In the genomic region with DNA sequence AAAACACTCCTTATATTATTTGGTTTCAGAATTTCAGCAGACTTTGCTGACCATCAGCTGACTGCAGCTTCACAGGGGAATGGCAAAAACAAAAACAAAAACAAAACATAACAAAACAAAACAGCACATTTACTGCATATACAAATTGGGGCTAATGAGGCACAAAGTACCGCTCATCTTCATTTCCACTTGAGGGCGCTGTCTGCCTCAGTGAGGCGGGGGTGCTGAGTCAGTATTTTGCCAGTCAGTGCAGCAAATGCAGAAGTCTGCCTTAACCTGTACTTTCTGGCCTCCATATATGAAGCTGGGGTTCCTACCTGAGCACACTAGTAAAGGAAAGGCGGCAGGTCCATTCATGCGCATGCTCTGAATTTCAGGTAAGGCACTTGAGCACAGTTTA, we compare ENCODE assay signal across 8 cellular contexts. TPM values are rescaled to one million over a fixed set of nuclear protein-coding genes. Genes with fewer than 3 reads are reported as not detected.
DNase-seq lines count a peak whose midpoint lies in the region; ATAC-seq, FAIRE-seq and TF ChIP-seq lines count a peak whose summit lies in the region.

No MANE protein-coding gene starts in this region.

- peak; percentile 45 for DNase-seq in NCI-H226
- DNase-seq in activated T-cell treated with anti-CD3 and anti-CD28 coated beads, Interleukin-2, amount 50 U/mL, for 24 hours: peak; percentile 55
- no peak for DNase-seq in kidney
- DNase-seq in NCI-H2107 (lab: John Stamatoyannopoulos, UW): no peak

- no peak overlapping the region for H3K27ac Mint-ChIP-seq in activated T-cell treated with anti-CD3 and anti-CD28 coated beads, Interleukin-2, amount 50 U/mL, for 24 hours

- FAIRE-seq in kidney (lab: Jason Lieb, UNC): no peak

- no peaks in the 10 kb centered on the region for H3K36me3 Mint-ChIP-seq in activated T-cell treated with anti-CD3 and anti-CD28 coated beads, Interleukin-2, amount 50 U/mL, for 24 hours (ENCODE audit: low read depth)

- intact Hi-C loops in kidney (cut with DNase I): no loop called here

- no peaks in the 10 kb centered on the region for H3K27me3 Mint-ChIP-seq in activated T-cell treated with anti-CD3 and anti-CD28 coated beads, Interleukin-2, amount 50 U/mL, for 24 hours

- TF ChIP-seq CTCF in C4-2B (conservative IDR thresholded peaks at IDR 0.05): peak; percentile 23
- TF ChIP-seq CTCF in kidney (IDR thresholded peaks at IDR 0.05; ENCODE audit: borderline replicate concordance, extremely low read depth, insufficient read depth): peak; percentile 28

- no peaks in the 10 kb centered on the region for H3K9me3 ChIP-seq in kidney (ENCODE audit: control insufficient read depth in 1 of 2, low read length in 2 of 2)

- no peak overlapping the region for H3K9ac ChIP-seq in kidney (ENCODE audit: low read length in 2 of 2)

- H3K4me3 Mint-ChIP-seq in activated T-cell treated with anti-CD3 and anti-CD28 coated beads, Interleukin-2, amount 50 U/mL, for 24 hours: no peak overlapping the region

- peaks cover 0 to 2% of the 10 kb centered on the region in 2 donors for H3K4me1 ChIP-seq in kidney (ENCODE audit: control insufficient read depth in 1 of 2, insufficient read depth in 1 of 2, low read depth in 1 of 2, low read length in 2 of 2)

- ATAC-seq in GM19395 (IDR thresholded peaks at IDR 0.05; ENCODE audit: unreplicated experiment): peak; percentile 72
- no peak for ATAC-seq in GM19023 (IDR thresholded peaks at IDR 0.05; ENCODE audit: unreplicated experiment)
- no peak for ATAC-seq in HG03378 (IDR thresholded peaks at IDR 0.05; ENCODE audit: unreplicated experiment)

- no peaks in the 10 kb centered on the region for H3K36me3 ChIP-seq in kidney (ENCODE audit: control insufficient read depth in 1 of 2, insufficient read depth in 2 of 2, low read length in 2 of 2)

- H3K9me3 Mint-ChIP-seq in activated T-cell treated with anti-CD3 and anti-CD28 coated beads, Interleukin-2, amount 50 U/mL, for 24 hours: no peaks in the 10 kb centered on the region

- peaks cover 5% of the 10 kb centered on the region for H3K4me1 Mint-ChIP-seq in activated T-cell treated with anti-CD3 and anti-CD28 coated beads, Interleukin-2, amount 50 U/mL, for 24 hours (ENCODE audit: low read depth)

- H3K27ac ChIP-seq in C4-2B (no peak overlapping the region; the same call in 1 of the 2 replicates), kidney (ENCODE audit: low read depth in 2 of 2, low read length in 2 of 2) (no peak overlapping the region)

- H3K4me3 ChIP-seq in kidney (ENCODE audit: low read length in 2 of 2): no peak overlapping the region

RNA-seq across cellular contexts. Expression of a gene that starts 13.5 kb away (rescaled TPM):
- total RNA-seq in kidney: 2.7 TPM
- polyA plus RNA-seq in kidney (ENCODE audit: insufficient read depth, low read depth, low replicate concordance): 22.1 TPM

Comparison
In these comparisons a context has a peak if more than half of its experiments do, and no peak if none do; other contexts are left out.
1. DNase-seq: peak in NCI-H226 (single experiment) and activated T-cell treated with anti-CD3 and anti-CD28 coated beads, Interleukin-2, amount 50 U/mL, for 24 hours (single experiment); none in kidney (single experiment) and NCI-H2107 (single experiment).